Comparison of ENCODE assay signal across 1 cellular context in the genomic region with DNA sequence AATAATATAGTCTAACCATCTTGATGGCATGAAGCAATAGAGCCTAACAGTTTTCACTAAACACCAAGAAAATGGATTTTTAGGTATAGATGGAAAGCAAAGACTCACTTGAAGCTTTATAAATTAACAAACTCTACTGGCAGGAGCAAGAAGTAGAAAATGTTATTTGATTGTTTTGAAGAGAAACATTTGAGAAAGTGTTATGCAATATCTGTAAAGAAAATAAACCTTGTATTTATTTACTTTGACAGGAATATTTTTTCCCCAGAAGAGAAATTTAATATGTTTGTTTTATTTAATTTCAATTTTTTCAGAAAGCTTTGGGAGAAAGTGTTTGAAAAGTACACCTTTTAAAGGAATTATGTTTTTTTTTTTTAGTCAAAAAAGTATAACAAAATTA.
TF ChIP-seq lines count a peak whose summit lies in the region.

No MANE protein-coding gene starts in this region.

TF ChIP-seq in IMR-90, 13 proteins besides CTCF, POLR2A, EP300 and RAD21 (continued from another document):
- TF ChIP-seq RCOR1 (IDR thresholded peaks at IDR 0.05; ENCODE audit: insufficient replicate concordance, low read length) (no peak), RFX5 (IDR thresholded peaks at IDR 0.05; ENCODE audit: low read depth, low read length) (no peak), SMC3 (IDR thresholded peaks at IDR 0.05; ENCODE audit: low read depth, low read length) (no peak), FOS (IDR thresholded peaks at IDR 0.05; ENCODE audit: low read depth, low read length) (no peak)
TF ChIP-seq in IMR-90: peak in this region for 1.
